Comparison of ENCODE assay signal across 8 cellular contexts in genomic region chr7:108459922-108460551, GRCh38. TPM values are rescaled to one million over a fixed set of nuclear protein-coding genes. Genes with fewer than 3 reads are reported as not detected.
DNase-seq lines count a peak whose midpoint lies in the region; ATAC-seq, FAIRE-seq and TF ChIP-seq lines count a peak whose summit lies in the region.

No MANE protein-coding gene starts in this region.

- peaks cover 38% of the 10 kb centered on the region for H3K27me3 Mint-ChIP-seq in activated CD8-positive, alpha-beta T cell treated with anti-CD3 and anti-CD28 coated beads, Interleukin-2, amount 10 ng/mL, durations not matched to agents 7 days and 5 days (ENCODE audit: low read depth)

- CTCF ChIA-PET in activated CD8-positive, alpha-beta T cell treated with anti-CD3 and anti-CD28 coated beads, Interleukin-2, amount 10 ng/mL, durations not matched to agents 7 days and 5 days (lab: Charles Lee), result interaction anchor here (1.0 to 3.0 kb wide), 9 partner anchors 9 to 277 kb away, joined by 3 to 10 read pairs (median 3); no protein-coding TSS in a partner anchor

- no peaks in the 10 kb centered on the region for H3K9me3 Mint-ChIP-seq in activated CD8-positive, alpha-beta T cell treated with anti-CD3 and anti-CD28 coated beads, Interleukin-2, amount 10 ng/mL, durations not matched to agents 7 days and 5 days (ENCODE audit: insufficient read depth)

- ATAC-seq in GM21717 (IDR thresholded peaks at IDR 0.05; ENCODE audit: unreplicated experiment), result peak; percentile 38
- ATAC-seq in activated CD8-positive, alpha-beta T cell treated with anti-CD3 and anti-CD28 coated beads, Interleukin-2, amount 10 ng/mL, durations not matched to agents 7 days and 5 days, result no peak
- ATAC-seq in HG02840 (IDR thresholded peaks at IDR 0.05; ENCODE audit: low FRiP score, unreplicated experiment), result no peak

- peak; percentile 80 for TF ChIP-seq CTCF in D721Med (IDR thresholded peaks at IDR 0.05; ENCODE audit: insufficient read depth, missing control alignments)

- FAIRE-seq in D721Med (lab: Jason Lieb, UNC), result peak; percentile 67

- DNase-seq in D721Med (ENCODE audit: insufficient read length, low spot score), result no peak
- peak; percentile 20 for DNase-seq in NCI-H2029 (lab: John Stamatoyannopoulos, UW)
- DNase-seq in activated CD8-positive, alpha-beta T cell treated with anti-CD3 and anti-CD28 coated beads, Interleukin-2, amount 10 ng/mL, durations not matched to agents 7 days and 5 days, result peak; percentile 45
- peak; percentile 53 for DNase-seq in kidney tubule cell (ENCODE audit: low spot score)
- no peak for DNase-seq in T-helper 9 cell
- DNase-seq in T-helper 1 cell, result no peak

- POLR2A ChIA-PET in activated CD8-positive, alpha-beta T cell treated with anti-CD3 and anti-CD28 coated beads, Interleukin-2, amount 10 ng/mL, durations not matched to agents 7 days and 5 days (lab: Charles Lee), result no interaction called here

- H3K4me3 Mint-ChIP-seq in activated CD8-positive, alpha-beta T cell treated with anti-CD3 and anti-CD28 coated beads, Interleukin-2, amount 10 ng/mL, durations not matched to agents 7 days and 5 days, result no peak overlapping the region

- H3K4me1 Mint-ChIP-seq in activated CD8-positive, alpha-beta T cell treated with anti-CD3 and anti-CD28 coated beads, Interleukin-2, amount 10 ng/mL, durations not matched to agents 7 days and 5 days (ENCODE audit: low read depth), result peaks cover 29% of the 10 kb centered on the region

- H3K36me3 Mint-ChIP-seq in activated CD8-positive, alpha-beta T cell treated with anti-CD3 and anti-CD28 coated beads, Interleukin-2, amount 10 ng/mL, durations not matched to agents 7 days and 5 days (ENCODE audit: low read depth), result no peaks in the 10 kb centered on the region

- H3K27ac Mint-ChIP-seq in activated CD8-positive, alpha-beta T cell treated with anti-CD3 and anti-CD28 coated beads, Interleukin-2, amount 10 ng/mL, durations not matched to agents 7 days and 5 days, result no peak overlapping the region

RNA-seq across cellular contexts. Expression of gene NRCAM, which starts 3.8 kb away (rescaled TPM):
- total RNA-seq in activated CD8-positive, alpha-beta T cell treated with anti-CD3 and anti-CD28 coated beads, Interleukin-2, amount 10 ng/mL, durations not matched to agents 7 days and 5 days, result under 1 TPM; 0.05 to 0.47 TPM

Comparison
In these comparisons a context has a peak if more than half of its experiments do, and no peak if none do; other contexts are left out.
1. DNase-seq: peak in NCI-H2029 (single experiment), activated CD8-positive, alpha-beta T cell treated with anti-CD3 and anti-CD28 coated beads, Interleukin-2, amount 10 ng/mL, durations not matched to agents 7 days and 5 days (single experiment) and kidney tubule cell (single experiment); none in D721Med (single experiment), T-helper 9 cell (single experiment) and T-helper 1 cell (0 of 5).